ENCODE assay signal across 20 cellular contexts in the genomic region with DNA sequence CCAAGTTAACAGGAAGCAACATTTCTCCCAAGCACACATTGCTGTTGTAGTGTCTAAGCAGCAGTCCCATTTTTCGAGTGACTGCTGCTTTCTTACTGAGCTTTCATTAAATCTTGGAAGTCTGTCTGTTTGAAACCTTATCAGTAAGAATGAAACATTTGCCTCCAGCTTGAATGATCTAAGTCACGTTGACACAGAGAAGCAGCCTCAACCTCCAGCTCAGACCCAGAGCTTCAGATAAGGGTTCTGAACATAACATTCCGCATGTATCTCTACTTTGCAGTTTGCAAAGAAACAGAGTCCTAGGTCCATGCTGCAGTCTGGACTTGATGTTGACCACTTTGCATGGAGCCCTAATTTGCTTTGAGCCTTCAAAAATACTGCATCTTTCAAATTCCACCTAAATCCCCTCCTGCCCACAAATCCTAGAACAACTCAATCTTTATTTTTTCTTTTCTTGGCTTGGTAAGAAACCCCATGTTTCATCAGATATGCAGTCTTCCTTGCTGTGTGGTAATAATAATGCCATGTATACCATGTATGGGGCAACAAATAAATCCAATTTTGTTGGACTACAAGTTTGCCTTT.
DNase-seq lines count a peak whose midpoint lies in the region; ATAC-seq and TF ChIP-seq lines count a peak whose summit lies in the region.
"Had no signal": no experiment of that assay in that cellular context is flagged by ENCODE, and none has a peak within 500 bp of the region (broad histone marks: within the 10 kb centered on the region; RNA-seq: fewer than 3 reads in every experiment).

No MANE protein-coding gene starts in this region.

- ATAC-seq in HG03457 (IDR thresholded peaks at IDR 0.05; ENCODE audit: unreplicated experiment) = no peak
- ATAC-seq in GM21717 (IDR thresholded peaks at IDR 0.05; ENCODE audit: unreplicated experiment) = no peak

- H3K36me3 Mint-ChIP-seq in mesothelial cell of epicardium = no peaks in the 10 kb centered on the region
- H3K36me3 Mint-ChIP-seq: CD8-positive, alpha-beta memory T cell had no signal

- WGBS in esophagus muscularis mucosa = 85% methylated on average over 3 of the region's 3 CpGs

- no peak overlapping the region for H3K4me3 ChIP-seq in esophagus muscularis mucosa
- H3K4me3 ChIP-seq: SJCRH30 had no signal

- no peaks in the 10 kb centered on the region for H3K27me3 ChIP-seq in esophagus muscularis mucosa
- H3K27me3 ChIP-seq: SJCRH30 had no signal

- DNase-seq in ELF-1 (ENCODE audit: low read depth, low spot score) (peak; percentile 27), OCI-M1 (lab: John Stamatoyannopoulos, UW) (peak; percentile 15), esophagus muscularis mucosa (ENCODE audit: extremely low spot score) (peak; percentile 70), mesothelial cell of epicardium (ENCODE audit: low spot score in 2 of 2, unreplicated experiment in 2 of 2) (no peak), middle frontal gyrus (ENCODE audit: extremely low spot score, low spot score) (no peak), NOMO-1 treated with DMSO at 0.1 percent for 48 hours (lab: John Stamatoyannopoulos, UW; ENCODE audit: unreplicated experiment) (no peak)
- DNase-seq: Calu3; CD8-positive, alpha-beta memory T cell; DMS153; KBM-7; NCI-H1092 treated with DMSO at 0.1 percent for 48 hours; NCI-H146; NCI-H2029; NCI-H345; NCI-H524; NCI-H82; SJCRH30 had no signal

- H3K27ac Mint-ChIP-seq in mesothelial cell of epicardium = peak overlapping the region; percentile 58
- H3K27ac Mint-ChIP-seq: CD8-positive, alpha-beta memory T cell had no signal

- no peak for TF ChIP-seq EP300 in esophagus muscularis mucosa (IDR thresholded peaks at IDR 0.05)

- TF ChIP-seq POLR2A in esophagus muscularis mucosa (IDR thresholded peaks at IDR 0.05; ENCODE audit: low read depth) = no peak

- intact Hi-C loops in esophagus muscularis mucosa (cut with DNase I) = no loop called here

- no peaks in the 10 kb centered on the region for H3K36me3 ChIP-seq in esophagus muscularis mucosa
- H3K36me3 ChIP-seq: SJCRH30 had no signal

- no peaks in the 10 kb centered on the region for H3K27me3 Mint-ChIP-seq in mesothelial cell of epicardium (ENCODE audit: low read depth)
- H3K27me3 Mint-ChIP-seq: CD8-positive, alpha-beta memory T cell had no signal

- H3K9me3 Mint-ChIP-seq in mesothelial cell of epicardium = no peaks in the 10 kb centered on the region

- no peaks in the 10 kb centered on the region for H3K9me3 ChIP-seq in esophagus muscularis mucosa
- H3K9me3 ChIP-seq: SJCRH30 had no signal

- peaks cover 0 to 17% (median 8%) of the 10 kb centered on the region in 4 donors for H3K4me1 ChIP-seq in esophagus muscularis mucosa

- peaks cover 30% of the 10 kb centered on the region for H3K4me1 Mint-ChIP-seq in mesothelial cell of epicardium
- H3K4me1 Mint-ChIP-seq: CD8-positive, alpha-beta memory T cell had no signal

- no peak overlapping the region for H3K4me3 Mint-ChIP-seq in mesothelial cell of epicardium
- H3K4me3 Mint-ChIP-seq: CD8-positive, alpha-beta memory T cell had no signal

- no peak for TF ChIP-seq CTCF in esophagus muscularis mucosa (IDR thresholded peaks at IDR 0.05)
- TF ChIP-seq CTCF in mesothelial cell of epicardium (IDR thresholded peaks at IDR 0.05; ENCODE audit: unreplicated experiment) = no peak

- no peak overlapping the region for H3K27ac ChIP-seq in esophagus muscularis mucosa (replicated peaks in 1 of 4)
- H3K27ac ChIP-seq: C4-2B, SJCRH30 had no signal

Comparison
In these comparisons a context has a peak if more than half of its experiments do, and no peak if none do; other contexts are left out.
1. DNase-seq: peak in ELF-1 (single experiment), OCI-M1 (single experiment) and esophagus muscularis mucosa (single experiment); none in mesothelial cell of epicardium (0 of 2), middle frontal gyrus (single experiment) and NOMO-1 treated with DMSO at 0.1 percent for 48 hours (single experiment).